In the genomic region with DNA sequence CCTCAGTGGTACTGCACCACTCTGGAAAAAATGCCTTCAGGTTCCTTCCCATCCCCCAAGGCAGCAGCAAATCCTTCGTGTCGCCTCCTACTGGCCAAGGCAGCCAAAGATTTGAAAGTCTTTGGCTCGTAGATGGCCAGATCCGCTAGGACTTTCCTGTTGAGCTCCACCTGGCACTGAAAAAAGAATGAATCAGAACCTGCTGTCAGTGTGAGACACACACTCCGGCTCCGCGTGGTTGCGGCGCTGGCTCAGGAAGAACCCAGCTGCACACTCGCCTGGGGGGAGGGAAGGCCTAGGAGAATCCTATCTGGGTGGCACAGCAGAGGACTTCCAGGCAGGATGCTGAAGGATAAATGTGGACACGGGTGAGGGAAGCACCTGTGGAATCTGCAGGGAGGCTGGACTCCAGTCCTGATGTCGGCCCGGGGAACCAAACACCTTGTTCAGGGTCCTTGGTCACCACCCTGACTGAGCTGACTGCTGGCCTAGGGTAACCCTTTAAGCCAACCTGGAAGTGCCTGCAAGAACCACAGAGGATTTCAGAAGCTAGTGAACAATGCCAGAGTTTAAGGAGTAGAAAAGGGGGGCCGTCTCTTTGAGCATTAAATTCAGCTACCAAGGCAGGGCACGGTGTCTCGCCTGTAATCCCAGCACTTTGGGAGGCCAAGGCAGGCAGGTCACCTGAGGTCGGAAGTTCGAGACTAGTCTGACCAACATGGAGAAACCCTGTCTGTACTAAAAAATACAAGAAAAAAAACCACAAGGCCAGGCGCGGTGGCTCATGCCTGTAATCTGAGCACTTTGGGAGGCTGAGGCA, we compare ENCODE assay signal across 1 cellular context.
TF ChIP-seq lines count a peak whose summit lies in the region.

No MANE protein-coding gene starts in this region.

TF ChIP-seq in HepG2, 621 proteins besides CTCF, POLR2A, EP300 and RAD21 (continued from another document):
- TF ChIP-seq ELF1 (CRISPR knock-in tag; IDR thresholded peaks at IDR 0.05) (peak; percentile 36; the same call in 1 of the 2 replicates), PCBP2 (optimal IDR thresholded peaks at IDR 0.05; ENCODE audit: low read depth, low read length, poor library complexity, severe bottlenecking) (no peak), ZFP37 (CRISPR knock-in tag; IDR thresholded peaks at IDR 0.05; ENCODE audit: borderline replicate concordance) (no peak)
